Comparison of ENCODE assay signal across 21 cellular contexts in the genomic region with DNA sequence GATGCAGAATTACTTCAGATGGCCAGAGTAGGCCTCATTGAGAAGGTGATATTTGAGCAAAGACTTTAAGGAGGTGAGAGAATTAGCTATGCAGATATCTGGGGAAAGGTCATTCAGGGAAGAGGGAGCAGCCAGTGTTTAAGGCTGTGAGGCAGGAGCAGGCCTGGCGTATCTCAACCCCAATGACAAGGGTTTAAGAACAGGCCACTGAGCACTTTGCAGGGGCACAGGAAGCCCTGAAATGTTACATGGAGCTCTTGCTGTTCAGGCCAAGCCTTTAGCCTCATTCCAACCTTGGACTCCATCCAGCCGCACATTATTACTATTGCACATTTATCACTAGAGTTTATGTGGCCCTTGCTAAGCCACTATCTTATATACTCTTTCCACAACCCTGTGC.
DNase-seq lines count a peak whose midpoint lies in the region; ATAC-seq and TF ChIP-seq lines count a peak whose summit lies in the region.
"Had no signal": no experiment of that assay in that cellular context is flagged by ENCODE, and none has a peak within 500 bp of the region (broad histone marks: within the 10 kb centered on the region; RNA-seq: fewer than 3 reads in every experiment).

No MANE protein-coding gene starts in this region.

- H3K4me3 ChIP-seq in heart left ventricle (no peak overlapping the region), right atrium auricular region (no peak overlapping the region), fibroblast of villous mesenchyme (ENCODE audit: low read depth, low read length) (no peak overlapping the region)
- H3K4me3 ChIP-seq: A549; BLaER1 treated with 17β-estradiol and CSF1 and Interleukin-3, amounts not matched to agents 10 nM and 100 nM; GM23338; HAP-1; PC-9 had no signal

- H3K36me3 ChIP-seq in heart left ventricle (no peaks in the 10 kb centered on the region), right atrium auricular region (no peaks in the 10 kb centered on the region)
- H3K36me3 ChIP-seq: BLaER1 treated with 17β-estradiol and CSF1 and Interleukin-3, amounts not matched to agents 10 nM and 100 nM; HAP-1 had no signal

- no peak for DNase-seq in heart left ventricle
- no peak for DNase-seq in right atrium auricular region (ENCODE audit: low spot score)
- peak; percentile 32 for DNase-seq in fibroblast of villous mesenchyme (ENCODE audit: low read depth)
- DNase-seq in mucosa of gallbladder (ENCODE audit: low spot score): peak; percentile 8
- no peak for DNase-seq in activated effector memory CD4-positive, alpha-beta T cell treated with Interleukin-2 at 50 U/mL for 16 hours
- DNase-seq in HK-2 (ENCODE audit: unreplicated experiment): no peak
- DNase-seq: AML-193; CD4-positive, alpha-beta memory T cell; MM.1S; NCI-H1048; NCI-H1694; NCI-H446 treated with DMSO at 0.1 percent for 48 hours; PC-9; RPMI8226 had no signal

- no peak for TF ChIP-seq CTCF in heart left ventricle (IDR thresholded peaks at IDR 0.05)
- no peak for TF ChIP-seq CTCF in right atrium auricular region (IDR thresholded peaks at IDR 0.05)
- TF ChIP-seq CTCF in fibroblast of villous mesenchyme (IDR thresholded peaks at IDR 0.05; ENCODE audit: insufficient read depth, low read depth, low read length): no peak

- WGBS in heart left ventricle, 4 donors: 58 to 85% (median 72%) methylated on average over 2 of the region's 2 CpGs

- H3K27ac ChIP-seq in heart left ventricle (peak overlapping the region in 3 of 12 donors; percentile 26 to 30 (median 29)), right atrium auricular region (no peak overlapping the region)
- H3K27ac ChIP-seq: A549; BLaER1 treated with 17β-estradiol and CSF1 and Interleukin-3, amounts not matched to agents 10 nM and 100 nM; HL-60; KMS-11; PC-9 had no signal

- intact Hi-C loops in heart left ventricle (cut with DNase I): loop anchor here in 1 of 10 donors (10.0 kb wide), 1 partner anchor 52 kb away; no protein-coding TSS in a partner anchor

- H3K4me1 ChIP-seq in heart left ventricle (peaks cover 0 to 21% (median 5%) of the 10 kb centered on the region in 12 donors), right atrium auricular region (peaks cover 0 to 6% of the 10 kb centered on the region in 2 donors)
- H3K4me1 ChIP-seq: A549, HAP-1 had no signal

- H3K27me3 ChIP-seq in heart left ventricle: peaks cover 0 to 5% (median 0%) of the 10 kb centered on the region in 9 donors
- H3K27me3 ChIP-seq in right atrium auricular region: no peaks in the 10 kb centered on the region

- no peaks in the 10 kb centered on the region for H3K9me3 ChIP-seq in heart left ventricle
- H3K9me3 ChIP-seq in right atrium auricular region: no peaks in the 10 kb centered on the region
- H3K9me3 ChIP-seq: A549; BLaER1 treated with 17β-estradiol and CSF1 and Interleukin-3, amounts not matched to agents 10 nM and 100 nM; HAP-1 had no signal

- peak; percentile 55 to 73 (median 66) for ATAC-seq in heart left ventricle
- ATAC-seq in GM19328 (IDR thresholded peaks at IDR 0.05; ENCODE audit: unreplicated experiment): no peak
- ATAC-seq: A549, GM23338 had no signal

- TF ChIP-seq POLR2A in heart left ventricle (IDR thresholded peaks at IDR 0.05): no peak

Comparison
In these comparisons a context has a peak if more than half of its experiments do, and no peak if none do; other contexts are left out.
1. DNase-seq: peak in fibroblast of villous mesenchyme (single experiment) and mucosa of gallbladder (single experiment); none in heart left ventricle (0 of 5), right atrium auricular region (single experiment), activated effector memory CD4-positive, alpha-beta T cell treated with Interleukin-2 at 50 U/mL for 16 hours (single experiment) and HK-2 (single experiment).